ENCODE assay signal across 12 cellular contexts in the genomic region with DNA sequence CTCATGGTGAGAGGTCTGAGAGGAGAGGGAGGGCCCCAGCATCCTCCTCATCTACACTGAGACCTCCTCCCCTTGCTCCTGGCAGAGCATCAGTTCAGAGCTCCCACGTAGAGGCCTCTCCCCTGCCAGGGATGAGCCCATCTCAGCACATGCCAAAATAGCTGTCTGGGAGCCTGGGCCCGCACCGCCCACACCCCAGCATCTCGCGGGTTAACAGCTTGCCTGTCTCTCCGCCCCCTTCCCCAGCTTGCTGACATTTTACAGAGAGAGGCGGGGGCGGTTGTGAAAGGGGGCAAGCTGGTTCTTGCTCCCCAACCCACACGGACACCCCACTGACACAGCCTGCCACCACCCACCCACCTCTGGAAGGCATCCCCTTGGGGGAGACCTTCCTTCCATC. TPM values are rescaled to one million over a fixed set of nuclear protein-coding genes. Genes with fewer than 3 reads are reported as not detected.
DNase-seq lines count a peak whose midpoint lies in the region; ATAC-seq, FAIRE-seq and TF ChIP-seq lines count a peak whose summit lies in the region.
"Had no signal": no experiment of that assay in that cellular context is flagged by ENCODE, and none has a peak within 500 bp of the region (broad histone marks: within the 10 kb centered on the region; RNA-seq: fewer than 3 reads in every experiment).

No MANE protein-coding gene starts in this region.

- H3K4me1 ChIP-seq in HepG2 (ENCODE audit: insufficient read depth, low read length), result peaks cover 39% of the 10 kb centered on the region
- peaks cover 0 to 6% (median 3%) of the 10 kb centered on the region in 4 donors for H3K4me1 ChIP-seq in right lobe of liver
- H3K4me1 ChIP-seq in neuronal stem cell (ENCODE audit: control insufficient read depth in 2 of 2, insufficient read depth in 1 of 2, low read depth in 1 of 2, low read length in 2 of 2), result peaks cover under 1 to 24% of the 10 kb centered on the region in 2 donors
- peaks cover 0 to 6% of the 10 kb centered on the region in 2 donors for H3K4me1 ChIP-seq in uterus

- H3K27ac Mint-ChIP-seq in activated naive CD4-positive, alpha-beta T cell treated with anti-CD3 and anti-CD28 coated beads, Interleukin-2, amount 50 U/mL, for 24 hours, result peak overlapping the region; percentile 74
- H3K27ac Mint-ChIP-seq in osteocyte (ENCODE audit: unreplicated experiment), result no peak overlapping the region

- H3K36me3 Mint-ChIP-seq in activated naive CD4-positive, alpha-beta T cell treated with anti-CD3 and anti-CD28 coated beads, Interleukin-2, amount 50 U/mL, for 24 hours, result peaks cover 4% of the 10 kb centered on the region
- H3K36me3 Mint-ChIP-seq in osteocyte (ENCODE audit: unreplicated experiment), result peaks cover 7% of the 10 kb centered on the region

- intact Hi-C loops in HepG2 (cut with micrococcal nuclease; ENCODE audit: unreplicated experiment), result no loop called here
- intact Hi-C loops in right lobe of liver (cut with DNase I), result no loop called here
- intact Hi-C loops in uterus (cut with DNase I; ENCODE audit: low total_unique reads), result no loop called here

- ATAC-seq in HepG2 (no peak), right lobe of liver (no peak), GM19351 (IDR thresholded peaks at IDR 0.05; ENCODE audit: unreplicated experiment) (no peak), HG03342 (IDR thresholded peaks at IDR 0.05; ENCODE audit: unreplicated experiment) (no peak)
- ATAC-seq: HCT116 had no signal

- POLR2A ChIA-PET in HepG2 (lab: Yijun Ruan, JAX), result interaction anchor here (1.3 kb wide), 1 partner anchor 110 kb away, joined by 5 read pairs; no protein-coding TSS in a partner anchor

- peaks cover 12% of the 10 kb centered on the region for H3K79me1 ChIP-seq in neuronal stem cell (ENCODE audit: low read depth, low read length)

- TF ChIP-seq CTCF in HepG2 (CRISPR knock-in tag; IDR thresholded peaks at IDR 0.05) (no peak), right lobe of liver (IDR thresholded peaks at IDR 0.05) (no peak), uterus (IDR thresholded peaks at IDR 0.05) (no peak), osteocyte (IDR thresholded peaks at IDR 0.05) (no peak)

- H3K23ac ChIP-seq in neuronal stem cell (ENCODE audit: low read depth, low read length, poor library complexity), result peak overlapping the region; percentile 75

- H4K91ac ChIP-seq in neuronal stem cell (ENCODE audit: low read depth, low read length, poor library complexity), result no peak overlapping the region

- H3K9me3 ChIP-seq in HepG2 (ENCODE audit: low read length), result no peaks in the 10 kb centered on the region
- no peaks in the 10 kb centered on the region for H3K9me3 ChIP-seq in right lobe of liver
- H3K9me3 ChIP-seq in neuronal stem cell (replicated peaks in 1 of 2; ENCODE audit: control insufficient read depth in 2 of 2, insufficient read depth in 1 of 2, low read depth in 1 of 2, low read length in 2 of 2), result no peaks in the 10 kb centered on the region
- no peaks in the 10 kb centered on the region for H3K9me3 ChIP-seq in uterus

- H2BK5ac ChIP-seq in neuronal stem cell (ENCODE audit: low read length), result peak overlapping the region; percentile 19

- H2AFZ ChIP-seq in HepG2 (ENCODE audit: low read length) (no peak overlapping the region), neuronal stem cell (ENCODE audit: low read length) (no peak overlapping the region)

- no TSS peak for BruUV-seq in HepG2 (replicated peaks; lab: Mats Ljungman, UMichigan)

- no peak overlapping the region for H3K14ac ChIP-seq in neuronal stem cell (ENCODE audit: low read length)

- no peak overlapping the region for H2BK12ac ChIP-seq in neuronal stem cell (ENCODE audit: low read length)

- peak overlapping the region; percentile 42 for H2BK120ac ChIP-seq in neuronal stem cell (ENCODE audit: low read depth, low read length)

- peaks cover 2% of the 10 kb centered on the region for H3K79me2 ChIP-seq in HepG2 (ENCODE audit: insufficient read depth, low read length)

- no peak overlapping the region for H4K8ac ChIP-seq in neuronal stem cell (ENCODE audit: low read depth, low read length)

- H3K4me2 ChIP-seq in HepG2 (ENCODE audit: low read depth, low read length) (no peak overlapping the region), neuronal stem cell (ENCODE audit: insufficient read depth, low read length, poor library complexity, severe bottlenecking) (no peak overlapping the region)

- H3K27ac ChIP-seq in HepG2 (ENCODE audit: extremely low read length, insufficient read depth, low read length), result no peak overlapping the region
- H3K27ac ChIP-seq in right lobe of liver, result no peak overlapping the region
- no peak overlapping the region for H3K27ac ChIP-seq in neuronal stem cell (replicated peaks; ENCODE audit: low read length)
- H3K27ac ChIP-seq in uterus, result peak overlapping the region; percentile 4 to 7

- DNase-seq in HepG2 (ENCODE audit: low spot score) (no peak), right lobe of liver (no peak), neuronal stem cell (ENCODE audit: low spot score) (no peak), uterus (peak in 1 of 2 donors; percentile 50), osteocyte (ENCODE audit: extremely low spot score, unreplicated experiment) (no peak)
- DNase-seq: NCI-H774 had no signal

- H2BK15ac ChIP-seq in neuronal stem cell (ENCODE audit: low read length), result no peak overlapping the region

- no peak for TF ChIP-seq RAD21 in HepG2 (CRISPR knock-in tag; IDR thresholded peaks at IDR 0.05)

- peak overlapping the region; percentile 80 for H3K18ac ChIP-seq in neuronal stem cell (ENCODE audit: low read length)

- no peaks in the 10 kb centered on the region for H3K9me3 Mint-ChIP-seq in activated naive CD4-positive, alpha-beta T cell treated with anti-CD3 and anti-CD28 coated beads, Interleukin-2, amount 50 U/mL, for 24 hours
- H3K9me3 Mint-ChIP-seq in osteocyte (ENCODE audit: unreplicated experiment), result no peaks in the 10 kb centered on the region

- peaks cover 90% of the 10 kb centered on the region for H3K4me1 Mint-ChIP-seq in activated naive CD4-positive, alpha-beta T cell treated with anti-CD3 and anti-CD28 coated beads, Interleukin-2, amount 50 U/mL, for 24 hours
- H3K4me1 Mint-ChIP-seq in osteocyte (ENCODE audit: unreplicated experiment), result peaks cover 29% of the 10 kb centered on the region

- no peaks in the 10 kb centered on the region for H3K27me3 Mint-ChIP-seq in activated naive CD4-positive, alpha-beta T cell treated with anti-CD3 and anti-CD28 coated beads, Interleukin-2, amount 50 U/mL, for 24 hours
- no peaks in the 10 kb centered on the region for H3K27me3 Mint-ChIP-seq in osteocyte (ENCODE audit: unreplicated experiment)

- H3K4ac ChIP-seq in neuronal stem cell (ENCODE audit: low read length), result no peak overlapping the region

- no peaks in the 10 kb centered on the region for H4K20me1 ChIP-seq in HepG2 (ENCODE audit: insufficient read depth, low read length)

- H2AK5ac ChIP-seq in neuronal stem cell (ENCODE audit: low read depth, low read length), result peak overlapping the region; percentile 8

- no peak for FAIRE-seq in HepG2 (lab: Jason Lieb, UNC)
- FAIRE-seq: colon, TTC549 had no signal

- no peak overlapping the region for H3K9ac ChIP-seq in HepG2 (ENCODE audit: insufficient read depth, low read depth, low read length)
- peak overlapping the region; percentile 17 for H3K9ac ChIP-seq in neuronal stem cell (ENCODE audit: low read depth, low read length, poor library complexity)

- 95% methylated on average over 8 of the region's 9 CpGs for WGBS in HepG2 (ENCODE audit: low lambda C conversion rate)
- WGBS in right lobe of liver (ENCODE audit: insufficient coverage, low coverage, low lambda C conversion rate, missing lambda C conversion rate), result no CpG with 5 or more reads among the region's 9 CpGs
- WGBS in neuronal stem cell (ENCODE audit: extremely low coverage in 2 of 2, insufficient read length in 2 of 2, insufficient replicate concordance in 1 of 2), 2 donors, result no CpG with 5 or more reads among the region's 9 CpGs

- 0 out of 5 replicates have a peak, but pooled peaks cover 0 to 11% of the 10 kb centered on the region in 2 experiments for H3K36me3 ChIP-seq in HepG2 (replicated peaks in 1 of 2; ENCODE audit: control insufficient read depth in 1 of 2, insufficient read depth in 2 of 2, low read length in 2 of 2)
- H3K36me3 ChIP-seq in right lobe of liver, result no peaks in the 10 kb centered on the region
- peaks cover 0 to 13% of the 10 kb centered on the region in 2 donors for H3K36me3 ChIP-seq in neuronal stem cell (replicated peaks in 1 of 2; ENCODE audit: control insufficient read depth in 2 of 2, insufficient read depth in 2 of 2, low read length in 2 of 2)
- H3K36me3 ChIP-seq in uterus, result no peaks in the 10 kb centered on the region

- in situ Hi-C loops in HepG2 (cut with HindIII; ENCODE audit: extremely low pct_ligation_motif_present, low pct_unique_long_range_greater_than_20kb), result no loop called here

- TF ChIP-seq EP300 in HepG2 (IDR thresholded peaks at IDR 0.05; ENCODE audit: low read depth in 2 of 2, low read length in 2 of 2) (no peak), HepG2 (CRISPR knock-in tag; IDR thresholded peaks at IDR 0.05; ENCODE audit: borderline replicate concordance) (no peak)

- CTCF ChIA-PET in HepG2 (lab: Yijun Ruan, JAX; ENCODE audit: low intra/inter-chr PET ratio, low total read pairs), result no interaction called here

- H3K4me3 ChIP-seq in HepG2 (replicated peaks in 1 of 3; ENCODE audit: insufficient read depth in 1 of 3, low read depth in 2 of 3, low read length in 3 of 3) (no peak overlapping the region), right lobe of liver (no peak overlapping the region), neuronal stem cell (ENCODE audit: low read length in 2 of 2) (no peak overlapping the region), uterus (no peak overlapping the region)

- TF ChIP-seq POLR2A in HepG2 (IDR thresholded peaks at IDR 0.05; ENCODE audit: insufficient read depth in 1 of 2, low read depth in 2 of 2, low read length in 2 of 2), result no peak
- no peak for TF ChIP-seq POLR2A in right lobe of liver (IDR thresholded peaks at IDR 0.05)
- TF ChIP-seq POLR2A in uterus (IDR thresholded peaks at IDR 0.05), result no peak

- H3K27me3 ChIP-seq in HepG2 (ENCODE audit: control insufficient read depth in 1 of 2, insufficient read depth in 2 of 2, low read length in 2 of 2) (no peaks in the 10 kb centered on the region), right lobe of liver (no peaks in the 10 kb centered on the region), neuronal stem cell (ENCODE audit: control insufficient read depth in 3 of 3, insufficient read depth in 3 of 3, low read depth in 1 of 3, low read length in 3 of 3) (no peaks in the 10 kb centered on the region), uterus (no peaks in the 10 kb centered on the region)

- peak overlapping the region; percentile 85 for H3K4me3 Mint-ChIP-seq in activated naive CD4-positive, alpha-beta T cell treated with anti-CD3 and anti-CD28 coated beads, Interleukin-2, amount 50 U/mL, for 24 hours
- no peak overlapping the region for H3K4me3 Mint-ChIP-seq in osteocyte (ENCODE audit: unreplicated experiment)

RNA-seq across cellular contexts. Expression of gene DGKZ, which starts 6.4 kb away (rescaled TPM):
- total RNA-seq in HepG2 (2016; rRNA removed; fragmentation: Illumina TruSeq; extraction: Trizol) (14.6 and 20.7 TPM in 2 replicates), right lobe of liver (10 to 100 TPM; 10.7 to 57.9 (median 16.0) TPM), uterus (10 to 100 TPM; 13.5 to 55.3 (median 42.8) TPM), osteocyte (48.6 and 49.9 TPM in 2 replicates)
- 11.9 and 13.2 TPM in 2 replicates for total RNA-seq in HepG2 (2016; cell fraction: cytosol; rRNA removed; fragmentation: Illumina TruSeq; extraction: Trizol; ENCODE audit: low read depth)
- total RNA-seq in HepG2 (2016; cell fraction: insoluble cytoplasmic fraction; rRNA removed; fragmentation: Illumina TruSeq; extraction: Trizol), result 11.6 and 19.8 TPM in 2 replicates
- total RNA-seq in HepG2 (2016; cell fraction: membrane; rRNA removed; fragmentation: Illumina TruSeq; extraction: Trizol), result 26.9 and 29.6 TPM in 2 replicates
- 18.5 and 22.1 TPM in 2 replicates for total RNA-seq in HepG2 (2016; cell fraction: nucleus; rRNA removed; fragmentation: Illumina TruSeq; extraction: Trizol)
- polyA plus RNA-seq in HepG2 (2011; rRNA removed), result 15.8 and 17.6 TPM in 2 replicates
- polyA plus RNA-seq in HepG2 (2011; cell fraction: cytosol; rRNA removed), result 8.8 and 15.2 TPM in 2 replicates
- polyA plus RNA-seq in HepG2 (2011; cell fraction: nucleus; rRNA removed), result 108 and 162 TPM in 2 replicates
- polyA plus RNA-seq in HepG2 (2012), result 11.6 and 19.4 TPM in 2 replicates
- polyA plus RNA-seq in HepG2 (2016; cell fraction: cytosol; fragmentation: Illumina TruSeq; extraction: Trizol; ENCODE audit: low read depth), result 18.6 and 18.8 TPM in 2 replicates
- 21.9 and 30.3 TPM in 2 replicates for polyA plus RNA-seq in HepG2 (2016; cell fraction: insoluble cytoplasmic fraction; fragmentation: Illumina TruSeq; extraction: Trizol; ENCODE audit: low read depth)
- 44.5 and 49.9 TPM in 2 replicates for polyA plus RNA-seq in HepG2 (2016; cell fraction: membrane; fragmentation: Illumina TruSeq; extraction: Trizol; ENCODE audit: low read depth)
- polyA plus RNA-seq in HepG2 (2016; cell fraction: nucleus; fragmentation: Illumina TruSeq; extraction: Trizol; ENCODE audit: insufficient read depth, low read depth), result 65.9 and 71.9 TPM in 2 replicates
- polyA minus RNA-seq in HepG2 (2011; rRNA and poly(A)+ RNA removed; ENCODE audit: low replicate concordance), result 43.2 and 71.9 TPM in 2 replicates
- 12.3 and 14.8 TPM in 2 replicates for polyA minus RNA-seq in HepG2 (2011; cell fraction: cytosol; rRNA and poly(A)+ RNA removed)
- 15.9 and 16.9 TPM in 2 replicates for polyA minus RNA-seq in HepG2 (2011; cell fraction: nucleus; rRNA and poly(A)+ RNA removed)
- polyA plus RNA-seq in neuronal stem cell (2013, experiment 1 of 2), result 33.3 TPM
- polyA plus RNA-seq in neuronal stem cell (2013, experiment 2 of 2), result 32.3 TPM

RNA-seq across cellular contexts. Expression of gene MDK, which starts 27.8 kb away (rescaled TPM):
- total RNA-seq in HepG2 (2016; rRNA removed; fragmentation: Illumina TruSeq; extraction: Trizol) (149 and 312 TPM in 2 replicates), right lobe of liver (1 to 10 TPM in 5 of 6 experiments, under 1 TPM in 1; 0.35 to 6.4 (median 4.2) TPM), uterus (100 to 1,000 TPM in 2 of 4 donors, 10 to 100 TPM in 2; 61.7 to 305 (median 103) TPM), osteocyte (163 and 171 TPM in 2 replicates)
- 310 and 356 TPM in 2 replicates for total RNA-seq in HepG2 (2016; cell fraction: cytosol; rRNA removed; fragmentation: Illumina TruSeq; extraction: Trizol; ENCODE audit: low read depth)
- 138 and 308 TPM in 2 replicates for total RNA-seq in HepG2 (2016; cell fraction: insoluble cytoplasmic fraction; rRNA removed; fragmentation: Illumina TruSeq; extraction: Trizol)
- 284 and 347 TPM in 2 replicates for total RNA-seq in HepG2 (2016; cell fraction: membrane; rRNA removed; fragmentation: Illumina TruSeq; extraction: Trizol)
- 197 and 254 TPM in 2 replicates for total RNA-seq in HepG2 (2016; cell fraction: nucleus; rRNA removed; fragmentation: Illumina TruSeq; extraction: Trizol)
- polyA plus RNA-seq in HepG2 (2011; rRNA removed), result 355 and 407 TPM in 2 replicates
- polyA plus RNA-seq in HepG2 (2011; cell fraction: cytosol; rRNA removed), result 510 and 850 TPM in 2 replicates
- polyA plus RNA-seq in HepG2 (2011; cell fraction: nucleus; rRNA removed), result 205 and 210 TPM in 2 replicates
- 127 and 170 TPM in 2 replicates for polyA plus RNA-seq in HepG2 (2012)
- polyA plus RNA-seq in HepG2 (2016; cell fraction: cytosol; fragmentation: Illumina TruSeq; extraction: Trizol; ENCODE audit: low read depth), result 699 and 772 TPM in 2 replicates
- 298 and 351 TPM in 2 replicates for polyA plus RNA-seq in HepG2 (2016; cell fraction: insoluble cytoplasmic fraction; fragmentation: Illumina TruSeq; extraction: Trizol; ENCODE audit: low read depth)
- 584 and 631 TPM in 2 replicates for polyA plus RNA-seq in HepG2 (2016; cell fraction: membrane; fragmentation: Illumina TruSeq; extraction: Trizol; ENCODE audit: low read depth)
- polyA plus RNA-seq in HepG2 (2016; cell fraction: nucleus; fragmentation: Illumina TruSeq; extraction: Trizol; ENCODE audit: insufficient read depth, low read depth), result 829 and 892 TPM in 2 replicates
- polyA minus RNA-seq in HepG2 (2011; rRNA and poly(A)+ RNA removed; ENCODE audit: low replicate concordance), result 1.3 and 126 TPM in 2 replicates
- polyA minus RNA-seq in HepG2 (2011; cell fraction: cytosol; rRNA and poly(A)+ RNA removed), result 66.8 and 86.0 TPM in 2 replicates
- polyA minus RNA-seq in HepG2 (2011; cell fraction: nucleus; rRNA and poly(A)+ RNA removed), result 18.5 and 19.3 TPM in 2 replicates
- polyA plus RNA-seq in neuronal stem cell (2013, experiment 1 of 2), result 1,851 TPM
- 1,853 TPM for polyA plus RNA-seq in neuronal stem cell (2013, experiment 2 of 2)

RNA-seq across cellular contexts. Expression of gene CHRM4, which starts 37.9 kb away (rescaled TPM):
- total RNA-seq in HepG2 (2016; rRNA removed; fragmentation: Illumina TruSeq; extraction: Trizol) (0.13 TPM in 1 of 2 replicates, not detected in the other), right lobe of liver (not detected), uterus (under 1 TPM in 2 of 4 donors, not detected in 2; 0.14 to 0.67 TPM), osteocyte (0.21 TPM in 1 of 2 replicates, not detected in the other)
- total RNA-seq in HepG2 (2016; cell fraction: cytosol; rRNA removed; fragmentation: Illumina TruSeq; extraction: Trizol; ENCODE audit: low read depth), result not detected in 2 replicates
- 0.11 TPM in 1 of 2 replicates, not detected in the other for total RNA-seq in HepG2 (2016; cell fraction: insoluble cytoplasmic fraction; rRNA removed; fragmentation: Illumina TruSeq; extraction: Trizol)
- total RNA-seq in HepG2 (2016; cell fraction: membrane; rRNA removed; fragmentation: Illumina TruSeq; extraction: Trizol), result 0.15 TPM in 1 of 2 replicates, not detected in the other
- 0.25 TPM in 1 of 2 replicates, not detected in the other for total RNA-seq in HepG2 (2016; cell fraction: nucleus; rRNA removed; fragmentation: Illumina TruSeq; extraction: Trizol)
- 0.21 and 0.22 TPM in 2 replicates for polyA plus RNA-seq in HepG2 (2011; rRNA removed)
- 0.12 and 0.19 TPM in 2 replicates for polyA plus RNA-seq in HepG2 (2011; cell fraction: cytosol; rRNA removed)
- 0.43 and 0.85 TPM in 2 replicates for polyA plus RNA-seq in HepG2 (2011; cell fraction: nucleus; rRNA removed)
- 0.27 TPM in 1 of 2 replicates, not detected in the other for polyA plus RNA-seq in HepG2 (2012)
- 0.08 TPM in 1 of 2 replicates, not detected in the other for polyA plus RNA-seq in HepG2 (2016; cell fraction: cytosol; fragmentation: Illumina TruSeq; extraction: Trizol; ENCODE audit: low read depth)
- polyA plus RNA-seq in HepG2 (2016; cell fraction: insoluble cytoplasmic fraction; fragmentation: Illumina TruSeq; extraction: Trizol; ENCODE audit: low read depth), result 0.15 TPM in 1 of 2 replicates, not detected in the other
- polyA plus RNA-seq in HepG2 (2016; cell fraction: membrane; fragmentation: Illumina TruSeq; extraction: Trizol; ENCODE audit: low read depth), result 0.21 TPM in 1 of 2 replicates, not detected in the other
- polyA plus RNA-seq in HepG2 (2016; cell fraction: nucleus; fragmentation: Illumina TruSeq; extraction: Trizol; ENCODE audit: insufficient read depth, low read depth), result 0.41 TPM in 1 of 2 replicates, not detected in the other
- 0.58 and 0.90 TPM in 2 replicates for polyA minus RNA-seq in HepG2 (2011; rRNA and poly(A)+ RNA removed; ENCODE audit: low replicate concordance)
- polyA minus RNA-seq in HepG2 (2011; cell fraction: cytosol; rRNA and poly(A)+ RNA removed), result not detected in 2 replicates
- polyA minus RNA-seq in HepG2 (2011; cell fraction: nucleus; rRNA and poly(A)+ RNA removed), result 0.50 and 0.52 TPM in 2 replicates
- 0.10 TPM for polyA plus RNA-seq in neuronal stem cell (2013, experiment 1 of 2)
- polyA plus RNA-seq in neuronal stem cell (2013, experiment 2 of 2), result 0.15 TPM

Comparison
In these comparisons a context has a peak if more than half of its experiments do, and no peak if none do; other contexts are left out.
1. RNA of gene MDK, which starts 27.8 kb away (total RNA-seq): 138 to 356 TPM in HepG2, 163 to 171 TPM in osteocyte and 61.7 to 305 TPM in uterus; 0.35 to 6.4 TPM in right lobe of liver; every median in the first group is over 4 times any median in the second.
2. H3K27ac ChIP-seq: peak in uterus (2 of 2); none in HepG2 (single experiment), right lobe of liver (0 of 3) and neuronal stem cell (single experiment).